In genomic region chr4:75672461-75673026, GRCh38 we compare ENCODE assay signal across 8 cellular contexts. TPM values are rescaled to one million over a fixed set of nuclear protein-coding genes. Genes with fewer than 3 reads are reported as not detected.
DNase-seq lines count a peak whose midpoint lies in the region; ATAC-seq and TF ChIP-seq lines count a peak whose summit lies in the region.

No MANE protein-coding gene starts in this region.

- H3K4me2 ChIP-seq in neural progenitor cell, result peak overlapping the region; percentile 93

- peaks cover 28% of the 10 kb centered on the region for H3F3A ChIP-seq in neural progenitor cell (ENCODE audit: low read depth)

- ATAC-seq in GM19395 (IDR thresholded peaks at IDR 0.05; ENCODE audit: unreplicated experiment) (peak; percentile 38), HG03565 (IDR thresholded peaks at IDR 0.05; ENCODE audit: unreplicated experiment) (peak; percentile 16), foreskin keratinocyte (peak; percentile 44)

- H3K4me1 Mint-ChIP-seq in CD8-positive, alpha-beta memory T cell, result peaks cover 49 to 56% (median 56%) of the 10 kb centered on the region in 3 donors
- peaks cover 35% of the 10 kb centered on the region for H3K4me1 Mint-ChIP-seq in neural progenitor cell

- H3K79me2 ChIP-seq in neural progenitor cell (ENCODE audit: low read depth), result peaks cover 76% of the 10 kb centered on the region

- peaks cover 55% of the 10 kb centered on the region for H4K20me1 ChIP-seq in neural progenitor cell (ENCODE audit: low read depth)

- DNase-seq in CD8-positive, alpha-beta memory T cell, result peak; percentile 70 to 88 (median 77)
- DNase-seq in RKO (ENCODE audit: low spot score) (peak; percentile 63), foreskin keratinocyte (peak; percentile 26 to 52), neural progenitor cell (ENCODE audit: low spot score) (peak; percentile 74), stromal cell of bone marrow (ENCODE audit: low read depth) (peak; percentile 15)
- DNase-seq in activated T-helper 9 cell treated with anti-CD3 and anti-CD28 coated beads, Interleukin-2, amount 50 U/mL, for 16 hours (ENCODE audit: low read depth), result peak; percentile 72

- TF ChIP-seq CTCF in foreskin keratinocyte (conservative IDR thresholded peaks at IDR 0.05), result no peak
- no peak for TF ChIP-seq CTCF in neural progenitor cell (IDR thresholded peaks at IDR 0.05)

- CTCF ChIA-PET in CD8-positive, alpha-beta memory T cell (lab: Charles Lee), result interaction anchor here (1.0 to 7.5 kb wide), 4 partner anchors 11 to 158 kb away, joined by 3 to 50 read pairs (median 8); partner anchors contain the start of genes RCHY1, THAP6 and USO1

- H3K4me3 Mint-ChIP-seq in CD8-positive, alpha-beta memory T cell, result peak overlapping the region; percentile 89 to 99 (median 98)
- peak overlapping the region; percentile 98 for H3K4me3 Mint-ChIP-seq in neural progenitor cell

- H2AFZ ChIP-seq in neural progenitor cell (replicated peaks), result peak overlapping the region; percentile 60

- peaks cover 0 to 25% (median 2%) of the 10 kb centered on the region in 3 donors for H3K36me3 Mint-ChIP-seq in CD8-positive, alpha-beta memory T cell
- peaks cover 2% of the 10 kb centered on the region for H3K36me3 Mint-ChIP-seq in neural progenitor cell

- H3K4me1 ChIP-seq in CD8-positive, alpha-beta memory T cell (ENCODE audit: insufficient read depth, low read length), result peaks cover 54% of the 10 kb centered on the region
- H3K4me1 ChIP-seq in foreskin keratinocyte, result peaks cover 25% of the 10 kb centered on the region
- H3K4me1 ChIP-seq in neural progenitor cell, result peaks cover 38% of the 10 kb centered on the region

- H3K9ac ChIP-seq in neural progenitor cell, result peak overlapping the region; percentile 88

- H3K27ac Mint-ChIP-seq in CD8-positive, alpha-beta memory T cell, result peak overlapping the region; percentile 97 to 99 (median 99)
- peak overlapping the region; percentile 96 for H3K27ac Mint-ChIP-seq in neural progenitor cell

- peaks cover 0 to 2% (median 0%) of the 10 kb centered on the region in 5 donors for H3K9me3 Mint-ChIP-seq in CD8-positive, alpha-beta memory T cell
- H3K9me3 Mint-ChIP-seq in neural progenitor cell, result no peaks in the 10 kb centered on the region

- peak overlapping the region; percentile 98 for H3K27ac ChIP-seq in CD8-positive, alpha-beta memory T cell (ENCODE audit: low read depth, low read length)
- H3K27ac ChIP-seq in foreskin keratinocyte (peak overlapping the region; percentile 62), neural progenitor cell (peak overlapping the region; percentile 98)

- POLR2A ChIA-PET in CD8-positive, alpha-beta memory T cell (lab: Charles Lee), result interaction anchor here (0.5 to 3.6 kb wide), 5 partner anchors 19 to 161 kb away, joined by 3 to 54 read pairs (median 5); partner anchors contain the start of genes CDKL2 and USO1

- peak overlapping the region; percentile 91 for H3K4me3 ChIP-seq in CD8-positive, alpha-beta memory T cell (ENCODE audit: low read length)
- peak overlapping the region; percentile 90 for H3K4me3 ChIP-seq in neural progenitor cell

- no peaks in the 10 kb centered on the region for H3K9me3 ChIP-seq in CD8-positive, alpha-beta memory T cell (ENCODE audit: low read length)
- H3K9me3 ChIP-seq in neural progenitor cell (ENCODE audit: low read depth), result no peaks in the 10 kb centered on the region

- H3K27me3 Mint-ChIP-seq in CD8-positive, alpha-beta memory T cell, result peaks cover 0 to 3% of the 10 kb centered on the region in 2 donors
- peaks cover 3% of the 10 kb centered on the region for H3K27me3 Mint-ChIP-seq in neural progenitor cell (ENCODE audit: insufficient read depth, low read depth)

- H3K27me3 ChIP-seq in CD8-positive, alpha-beta memory T cell (ENCODE audit: insufficient read depth, low read length, poor library complexity, severe bottlenecking), result no peaks in the 10 kb centered on the region
- H3K27me3 ChIP-seq in foreskin keratinocyte, result no peaks in the 10 kb centered on the region
- H3K27me3 ChIP-seq in neural progenitor cell, result no peaks in the 10 kb centered on the region

- no peaks in the 10 kb centered on the region for H3K36me3 ChIP-seq in CD8-positive, alpha-beta memory T cell (ENCODE audit: insufficient read depth, low read length)
- no peaks in the 10 kb centered on the region for H3K36me3 ChIP-seq in neural progenitor cell

RNA-seq across cellular contexts. Expression of gene G3BP2, which starts 0.7 kb away (rescaled TPM):
- total RNA-seq in CD8-positive, alpha-beta memory T cell, result 100 to 1,000 TPM; 189 to 195 TPM
- polyA plus RNA-seq in CD8-positive, alpha-beta memory T cell, result 115 TPM
- total RNA-seq in foreskin keratinocyte (136 and 138 TPM in 2 replicates), neural progenitor cell (ENCODE audit: low replicate concordance) (218 and 241 TPM in 2 replicates)
- 29.9 and 36.2 TPM in 2 replicates for polyA plus RNA-seq in foreskin keratinocyte

RNA-seq across cellular contexts. Expression of gene CDKL2, which starts 42.2 kb away (rescaled TPM):
- total RNA-seq in CD8-positive, alpha-beta memory T cell, result under 1 TPM; 0.27 to 0.37 TPM
- polyA plus RNA-seq in CD8-positive, alpha-beta memory T cell, result 0.47 TPM
- total RNA-seq in foreskin keratinocyte (1.3 and 1.7 TPM in 2 replicates), neural progenitor cell (ENCODE audit: low replicate concordance) (1.2 and 2.9 TPM in 2 replicates)
- polyA plus RNA-seq in foreskin keratinocyte, result 0.20 and 0.21 TPM in 2 replicates

RNA-seq across cellular contexts. Expression of gene USO1, which starts 51.8 kb away (rescaled TPM):
- total RNA-seq in CD8-positive, alpha-beta memory T cell, result 10 to 100 TPM; 39.9 to 41.5 TPM
- 33.5 TPM for polyA plus RNA-seq in CD8-positive, alpha-beta memory T cell
- total RNA-seq in foreskin keratinocyte, result 61.8 and 65.4 TPM in 2 replicates
- polyA plus RNA-seq in foreskin keratinocyte, result 17.8 and 20.6 TPM in 2 replicates
- total RNA-seq in neural progenitor cell (ENCODE audit: low replicate concordance), result 80.4 and 114 TPM in 2 replicates

Comparison
In these comparisons a context has a peak if more than half of its experiments do, and no peak if none do; other contexts are left out.
1. Peak in every context shown above with its lines: DNase-seq, ATAC-seq, H3K4me3 ChIP-seq and H3K27ac ChIP-seq.
2. DNase-seq: peak in every context shown above with its lines; median percentile 77 in CD8-positive, alpha-beta memory T cell; 74 in neural progenitor cell; 72 in activated T-helper 9 cell treated with anti-CD3 and anti-CD28 coated beads, Interleukin-2, amount 50 U/mL, for 16 hours; 63 in RKO; 39 in foreskin keratinocyte; 15 in stromal cell of bone marrow.